Comparison of ENCODE assay signal across 8 cellular contexts in genomic region chr9:109012876-109013677, GRCh38. TPM values are rescaled to one million over a fixed set of nuclear protein-coding genes. Genes with fewer than 3 reads are reported as not detected.
DNase-seq lines count a peak whose midpoint lies in the region; ATAC-seq lines count a peak whose summit lies in the region.

CTNNAL1 (minus strand) TSS chr9:109013499; CDS start chr9:109013442, 57 bp downstream.

- ATAC-seq in GM19043 (IDR thresholded peaks at IDR 0.05; ENCODE audit: low read depth, unreplicated experiment) = peak; percentile 63
- peak; percentile 64 for ATAC-seq in HG03342 (IDR thresholded peaks at IDR 0.05; ENCODE audit: unreplicated experiment)
- peak; percentile 89 for ATAC-seq in activated CD8-positive, alpha-beta T cell treated with anti-CD3 and anti-CD28 coated beads, Interleukin-2, amount 10 ng/mL, durations not matched to agents 7 days and 5 days
- ATAC-seq in memory B cell (ENCODE audit: low read depth) = peak; percentile 94

- peaks cover 4% of the 10 kb centered on the region for H3K27me3 Mint-ChIP-seq in activated CD8-positive, alpha-beta T cell treated with anti-CD3 and anti-CD28 coated beads, Interleukin-2, amount 10 ng/mL, durations not matched to agents 7 days and 5 days (ENCODE audit: low read depth)
- peaks cover 9% of the 10 kb centered on the region for H3K27me3 Mint-ChIP-seq in memory B cell

- no peaks in the 10 kb centered on the region for H3K9me3 Mint-ChIP-seq in activated CD8-positive, alpha-beta T cell treated with anti-CD3 and anti-CD28 coated beads, Interleukin-2, amount 10 ng/mL, durations not matched to agents 7 days and 5 days (ENCODE audit: insufficient read depth)
- no peaks in the 10 kb centered on the region for H3K9me3 Mint-ChIP-seq in memory B cell

- POLR2A ChIA-PET in activated CD8-positive, alpha-beta T cell treated with anti-CD3 and anti-CD28 coated beads, Interleukin-2, amount 10 ng/mL, durations not matched to agents 7 days and 5 days (lab: Charles Lee) = interaction anchor here (1.1 kb wide), 1 partner anchor 18 kb away, joined by 3 read pairs; no protein-coding TSS in a partner anchor

- DNase-seq in AML-193 (lab: John Stamatoyannopoulos, UW) (peak; percentile 54 to 56), NCI-H510A (lab: John Stamatoyannopoulos, UW) (peak; percentile 71), memory B cell (ENCODE audit: low spot score in 2 of 2) (peak; percentile 77 to 82)
- DNase-seq in activated CD8-positive, alpha-beta T cell treated with anti-CD3 and anti-CD28 coated beads, Interleukin-2, amount 10 ng/mL, durations not matched to agents 7 days and 5 days = peak; percentile 91
- peak; percentile 80 for DNase-seq in effector CD4-positive, alpha-beta T cell
- peak; percentile 75 for DNase-seq in stimulated activated CD8-positive, alpha-beta memory T cell treated with anti-CD3 and anti-CD28 coated beads, Interleukin-12 subunit alpha, Interleukin-12 subunit beta, amount 100 ng/mL, for 4 hours (ENCODE audit: low read depth)

- CTCF ChIA-PET in activated CD8-positive, alpha-beta T cell treated with anti-CD3 and anti-CD28 coated beads, Interleukin-2, amount 10 ng/mL, durations not matched to agents 7 days and 5 days (lab: Charles Lee) = no interaction called here

- H3K27ac Mint-ChIP-seq in activated CD8-positive, alpha-beta T cell treated with anti-CD3 and anti-CD28 coated beads, Interleukin-2, amount 10 ng/mL, durations not matched to agents 7 days and 5 days = peak within 1 kb of the TSS; percentile 85
- H3K27ac Mint-ChIP-seq in memory B cell = peak within 1 kb of the TSS; percentile 84

- H3K4me1 Mint-ChIP-seq in activated CD8-positive, alpha-beta T cell treated with anti-CD3 and anti-CD28 coated beads, Interleukin-2, amount 10 ng/mL, durations not matched to agents 7 days and 5 days (ENCODE audit: low read depth) = peaks cover 25% of the 10 kb centered on the region
- H3K4me1 Mint-ChIP-seq in memory B cell = peaks cover 25% of the 10 kb centered on the region

- peaks cover 4% of the 10 kb centered on the region for H3K36me3 Mint-ChIP-seq in activated CD8-positive, alpha-beta T cell treated with anti-CD3 and anti-CD28 coated beads, Interleukin-2, amount 10 ng/mL, durations not matched to agents 7 days and 5 days (ENCODE audit: low read depth)
- H3K36me3 Mint-ChIP-seq in memory B cell = no peaks in the 10 kb centered on the region

- H3K4me3 Mint-ChIP-seq in activated CD8-positive, alpha-beta T cell treated with anti-CD3 and anti-CD28 coated beads, Interleukin-2, amount 10 ng/mL, durations not matched to agents 7 days and 5 days = peak within 1 kb of the TSS; percentile 87
- peak within 1 kb of the TSS; percentile 96 for H3K4me3 Mint-ChIP-seq in memory B cell

RNA-seq across cellular contexts. Expression of gene CTNNAL1, which starts in this region (rescaled TPM):
- total RNA-seq in activated CD8-positive, alpha-beta T cell treated with anti-CD3 and anti-CD28 coated beads, Interleukin-2, amount 10 ng/mL, durations not matched to agents 7 days and 5 days = 10 to 100 TPM; 21.4 to 21.8 TPM

Comparison
In these comparisons a context has a peak if more than half of its experiments do, and no peak if none do; other contexts are left out.
1. Peak in every context shown above with its lines: DNase-seq and ATAC-seq.